In genomic region chr20:2654384-2654822, GRCh38 we compare ENCODE assay signal across 9 cellular contexts. TPM values are rescaled to one million over a fixed set of nuclear protein-coding genes. Genes with fewer than 3 reads are reported as not detected.
DNase-seq lines count a peak whose midpoint lies in the region; ATAC-seq, FAIRE-seq and TF ChIP-seq lines count a peak whose summit lies in the region.
"Had no signal": no experiment of that assay in that cellular context is flagged by ENCODE, and none has a peak within 500 bp of the region (broad histone marks: within the 10 kb centered on the region; RNA-seq: fewer than 3 reads in every experiment).

No MANE protein-coding gene starts in this region.

- TF ChIP-seq EP300 in GM12878 (IDR thresholded peaks at IDR 0.05; ENCODE audit: borderline replicate concordance in 1 of 2, control insufficient read depth in 1 of 2, low read depth in 2 of 2, low read length in 2 of 2), result no peak

- 53% methylated on average over 9 of the region's 9 CpGs for WGBS in GM12878 (ENCODE audit: insufficient coverage, insufficient replicate concordance, low lambda C conversion rate, missing lambda C conversion rate)
- 84 to 90% methylated on average over 9 of the region's 9 CpGs for WGBS in pancreas, 2 donors

- H3K9ac ChIP-seq in HUES6 (ENCODE audit: low read length) (peak overlapping the region; percentile 96), GM12878 (ENCODE audit: control insufficient read depth, insufficient read depth, low read length) (peak overlapping the region; percentile 95), mucosa of stomach (ENCODE audit: low read length) (peak overlapping the region; percentile 49)

- SMC1A ChIA-PET in GM12878 (lab: Charles Lee; ENCODE audit: uncharacterized antibody, unreplicated experiment), result interaction anchor here (4.9 kb wide), 1 partner anchor 10 kb away, joined by 25 read pairs; the partner anchor contains the start of gene IDH3B

- 0 out of 2 replicates have a peak, but pooled peaks have one; percentile 38 for TF ChIP-seq POLR2A in GM12878 (IDR thresholded peaks at IDR 0.05; ENCODE audit: low read depth, low read length)

- RAD21 ChIA-PET in GM12878 (lab: Charles Lee; ENCODE audit: unreplicated experiment), result no interaction called here

- H3K4me3 ChIP-seq in HUES6 (ENCODE audit: low read depth, low read length) (peak overlapping the region; percentile 78), GM12878 (peak overlapping the region; percentile 95), mucosa of stomach (ENCODE audit: low read length) (no peak overlapping the region), pancreas (peak overlapping the region in 1 of 4 donors; percentile 98)

- CTCF ChIA-PET in GM12878 (lab: Yijun Ruan, JAX), result interaction anchor here (0.7 to 1.8 kb wide), 5 partner anchors 9 to 347 kb away, joined by 3 to 7 read pairs (median 4); no protein-coding TSS in a partner anchor

- H3K9me3 ChIP-seq in HUES6 (ENCODE audit: control insufficient read depth, insufficient read depth, low read depth, low read length), result no peaks in the 10 kb centered on the region
- H3K9me3 ChIP-seq in GM12878 (replicated peaks; ENCODE audit: control insufficient read depth, insufficient read depth, low read length), result no peaks in the 10 kb centered on the region
- H3K9me3 ChIP-seq in mucosa of stomach (ENCODE audit: control insufficient read depth, low read length), result no peaks in the 10 kb centered on the region
- no peaks in the 10 kb centered on the region for H3K9me3 ChIP-seq in pancreas

- H3K27me3 ChIP-seq in HUES6 (ENCODE audit: control insufficient read depth, insufficient read depth, low read length) (no peaks in the 10 kb centered on the region), GM12878 (replicated peaks in 1 of 2; ENCODE audit: control insufficient read depth in 2 of 2, insufficient read depth in 2 of 2, low read length in 1 of 2) (no peaks in the 10 kb centered on the region), mucosa of stomach (ENCODE audit: control insufficient read depth, insufficient read depth, low read length) (no peaks in the 10 kb centered on the region), pancreas (no peaks in the 10 kb centered on the region)

- no peak for TF ChIP-seq CTCF in C4-2B (conservative IDR thresholded peaks at IDR 0.05)
- TF ChIP-seq CTCF in GM12878 (IDR thresholded peaks at IDR 0.05 in 2 of 3, conservative IDR thresholded peaks at IDR 0.05 in 1 of 3; ENCODE audit: control insufficient read depth in 2 of 3, extremely low read depth in 1 of 3, insufficient read depth in 1 of 3, low read depth in 3 of 3, low read length in 3 of 3), result no peak
- no peak for TF ChIP-seq CTCF in pancreas (IDR thresholded peaks at IDR 0.05)

- H2AFZ ChIP-seq in GM12878 (ENCODE audit: control insufficient read depth, low read depth, low read length), result no peak overlapping the region

- H3K27ac ChIP-seq in C4-2B (peak overlapping the region; percentile 95), HUES6 (ENCODE audit: low read depth, low read length) (no peak overlapping the region), GM12878 (ENCODE audit: control insufficient read depth, insufficient read depth) (no peak overlapping the region), pancreas (no peak overlapping the region)

- H3K36me3 ChIP-seq in HUES6 (ENCODE audit: control insufficient read depth, insufficient read depth, low read length) (peaks cover 65% of the 10 kb centered on the region), GM12878 (ENCODE audit: control insufficient read depth in 2 of 2, insufficient read depth in 2 of 2, low read length in 1 of 2) (peaks cover 29 to 37% of the 10 kb centered on the region in 2 experiments), mucosa of stomach (ENCODE audit: control insufficient read depth, insufficient read depth, low read length) (peaks cover 26% of the 10 kb centered on the region), pancreas (peaks cover 7 to 48% (median 21%) of the 10 kb centered on the region in 3 donors)

- in situ Hi-C loops in GM12878 (cut with MboI), result no loop called here

- H4K20me1 ChIP-seq in GM12878 (ENCODE audit: control insufficient read depth, insufficient read depth), result peaks cover 17% of the 10 kb centered on the region

- intact Hi-C loops in GM12878 (cut with micrococcal nuclease; ENCODE audit: unreplicated experiment), result loop anchor here (5.0 kb wide), 1 partner anchor 182 kb away; the partner anchor contains the start of gene SNRPB
- intact Hi-C loops in pancreas (cut with DNase I), result no loop called here
- intact Hi-C loops in Right ventricle myocardium inferior (cut with DNase I), result loop anchor here (5.0 kb wide), 1 partner anchor 132 kb away; no protein-coding TSS in a partner anchor

- H3K79me2 ChIP-seq in GM12878 (ENCODE audit: control insufficient read depth, insufficient read depth, low read length), result peaks cover 52% of the 10 kb centered on the region

- DNase-seq in GM12878 (ENCODE audit: low read depth, low spot score), result no peak
- no peak for DNase-seq in inferior parietal cortex (ENCODE audit: extremely low spot score)
- DNase-seq in DMS53 (lab: John Stamatoyannopoulos, UW), result no peak
- no peak for DNase-seq in pancreas
- DNase-seq in Right ventricle myocardium inferior (ENCODE audit: missing footprints), result no peak

- H3K4me1 ChIP-seq in HUES6 (ENCODE audit: control insufficient read depth, insufficient read depth, low read length) (0 out of 2 replicates have a peak, but pooled peaks cover 4% of the 10 kb centered on the region), GM12878 (ENCODE audit: control insufficient read depth, insufficient read depth, low read length) (peaks cover 13% of the 10 kb centered on the region), mucosa of stomach (ENCODE audit: control insufficient read depth, insufficient read depth, low read length) (peaks cover 6% of the 10 kb centered on the region), pancreas (peaks cover 5 to 16% (median 7%) of the 10 kb centered on the region in 3 donors)

- ATAC-seq in GM12878 (no peak), pancreas (no peak), Right ventricle myocardium inferior (no peak)

- BruUV-seq in GM12878 (replicated peaks; lab: Mats Ljungman, UMichigan), result no TSS peak

- H3K4me2 ChIP-seq in GM12878 (ENCODE audit: control insufficient read depth, insufficient read depth), result peak overlapping the region; percentile 95

- FAIRE-seq in GM12878 (lab: Jason Lieb, UNC) (no peak), pancreas (lab: Jason Lieb, UNC) (no peak)
- FAIRE-seq: islet of Langerhans had no signal

- POLR2A ChIA-PET in GM12878 (lab: Charles Lee), result interaction anchor here (1.2 to 5.6 kb wide), 2 partner anchors 10 to 186 kb away, joined by 4 to 47 read pairs; partner anchors contain the start of genes IDH3B, PCED1A and VPS16

- TF ChIP-seq RAD21 in GM12878 (IDR thresholded peaks at IDR 0.05; ENCODE audit: insufficient read depth, low read depth, low read length), result no peak

RNA-seq across cellular contexts. Expression of gene NOP56, which starts 2.0 kb away (rescaled TPM):
- total RNA-seq in GM12878 (2013; cell fraction: nucleolus; rRNA removed), result 254 and 257 TPM in 2 replicates
- total RNA-seq in GM12878 (2014; rRNA removed), result 440 and 489 TPM in 2 replicates
- 502 and 535 TPM in 2 replicates for total RNA-seq in GM12878 (2014; rRNA removed; fragmentation: Illumina TruSeq; extraction: Trizol)
- total RNA-seq in GM12878 (2021), result 409 and 424 TPM in 2 replicates
- 171 TPM for polyA plus RNA-seq in GM12878 (2011; ENCODE audit: low read depth)
- 218 and 254 TPM in 2 replicates for polyA plus RNA-seq in GM12878 (2011; rRNA removed)
- 225 and 235 TPM in 2 replicates for polyA plus RNA-seq in GM12878 (2011; cell fraction: cytosol; rRNA removed)
- 739 and 811 TPM in 2 replicates for polyA plus RNA-seq in GM12878 (2011; cell fraction: nucleus; rRNA removed)
- 189 and 258 TPM in 2 replicates for polyA plus RNA-seq in GM12878 (2012)
- 550 and 607 TPM in 2 replicates for polyA plus RNA-seq in GM12878 (2014; fragmentation: Illumina TruSeq; extraction: Trizol)
- polyA plus RNA-seq in GM12878 (2014; fragmentation: Nextera tagmentation; extraction: Ambion mirVana), result 100 to 1,000 TPM; 368 to 439 TPM
- polyA plus RNA-seq in GM12878 (2014; rRNA removed), result 371 and 408 TPM in 2 replicates
- polyA plus RNA-seq in GM12878 (2016; fragmentation: Nextera tagmentation; extraction: Ambion mirVana), result 100 to 1,000 TPM; 524 to 544 TPM
- polyA minus RNA-seq in GM12878 (2011; rRNA and poly(A)+ RNA removed), result 286 and 315 TPM in 2 replicates
- polyA minus RNA-seq in GM12878 (2011; cell fraction: cytosol; rRNA and poly(A)+ RNA removed), result 94.6 and 146 TPM in 2 replicates
- 316 and 496 TPM in 2 replicates for polyA minus RNA-seq in GM12878 (2011; cell fraction: nucleus; rRNA and poly(A)+ RNA removed)
- 10 to 100 TPM; 36.2 to 83.1 (median 60.1) TPM for total RNA-seq in pancreas
- polyA plus RNA-seq in pancreas, result 100 to 1,000 TPM; 124 to 204 TPM
- total RNA-seq in Right ventricle myocardium inferior, result 46.7 TPM

RNA-seq across cellular contexts. Expression of gene IDH3B, which starts 9.6 kb away (rescaled TPM):
- total RNA-seq in GM12878 (2013; cell fraction: nucleolus; rRNA removed), result 83.2 and 91.2 TPM in 2 replicates
- total RNA-seq in GM12878 (2014; rRNA removed) (131 and 136 TPM in 2 replicates), GM12878 (2014; rRNA removed; fragmentation: Illumina TruSeq; extraction: Trizol) (84.7 and 90.5 TPM in 2 replicates), GM12878 (2021) (109 and 110 TPM in 2 replicates), pancreas (10 to 100 TPM; 27.3 to 41.3 (median 31.3) TPM), Right ventricle myocardium inferior (255 TPM)
- polyA plus RNA-seq in GM12878 (2011; ENCODE audit: low read depth), result 112 TPM
- polyA plus RNA-seq in GM12878 (2011; rRNA removed) (145 and 177 TPM in 2 replicates), GM12878 (2014; fragmentation: Illumina TruSeq; extraction: Trizol) (98.3 and 101 TPM in 2 replicates), GM12878 (2014; fragmentation: Nextera tagmentation; extraction: Ambion mirVana) (10 to 100 TPM; 65.3 to 87.1 TPM), GM12878 (2014; rRNA removed) (134 and 144 TPM in 2 replicates), GM12878 (2016; fragmentation: Nextera tagmentation; extraction: Ambion mirVana) (100 to 1,000 TPM; 149 to 167 TPM), pancreas (10 to 100 TPM; 51.2 to 83.3 TPM)
- polyA plus RNA-seq in GM12878 (2011; cell fraction: cytosol; rRNA removed), result 211 and 226 TPM in 2 replicates
- 484 and 526 TPM in 2 replicates for polyA plus RNA-seq in GM12878 (2011; cell fraction: nucleus; rRNA removed)
- polyA plus RNA-seq in GM12878 (2012), result 102 and 111 TPM in 2 replicates
- 159 and 168 TPM in 2 replicates for polyA minus RNA-seq in GM12878 (2011; rRNA and poly(A)+ RNA removed)
- polyA minus RNA-seq in GM12878 (2011; cell fraction: cytosol; rRNA and poly(A)+ RNA removed), result 34.7 and 40.0 TPM in 2 replicates
- 69.9 and 95.9 TPM in 2 replicates for polyA minus RNA-seq in GM12878 (2011; cell fraction: nucleus; rRNA and poly(A)+ RNA removed)

RNA-seq across cellular contexts. Expression of gene EBF4, which starts 38.2 kb away (rescaled TPM):
- not detected in 2 replicates for total RNA-seq in GM12878 (2013; cell fraction: nucleolus; rRNA removed)
- not detected in 2 replicates for total RNA-seq in GM12878 (2014; rRNA removed)
- total RNA-seq in GM12878 (2014; rRNA removed; fragmentation: Illumina TruSeq; extraction: Trizol), result not detected in 2 replicates
- 0.13 TPM in 1 of 2 replicates, not detected in the other for total RNA-seq in GM12878 (2021)
- polyA plus RNA-seq in GM12878 (2011; ENCODE audit: low read depth), result not detected
- polyA plus RNA-seq in GM12878 (2011; rRNA removed), result not detected in 2 replicates
- polyA plus RNA-seq in GM12878 (2011; cell fraction: cytosol; rRNA removed), result not detected in 2 replicates
- polyA plus RNA-seq in GM12878 (2011; cell fraction: nucleus; rRNA removed), result not detected in 2 replicates
- polyA plus RNA-seq in GM12878 (2012), result 0.06 and 0.22 TPM in 2 replicates
- polyA plus RNA-seq in GM12878 (2014; fragmentation: Illumina TruSeq; extraction: Trizol), result not detected in 2 replicates
- not detected for polyA plus RNA-seq in GM12878 (2014; fragmentation: Nextera tagmentation; extraction: Ambion mirVana)
- not detected in 2 replicates for polyA plus RNA-seq in GM12878 (2014; rRNA removed)
- not detected for polyA plus RNA-seq in GM12878 (2016; fragmentation: Nextera tagmentation; extraction: Ambion mirVana)
- polyA minus RNA-seq in GM12878 (2011; rRNA and poly(A)+ RNA removed), result not detected in 2 replicates
- polyA minus RNA-seq in GM12878 (2011; cell fraction: cytosol; rRNA and poly(A)+ RNA removed), result not detected in 2 replicates
- polyA minus RNA-seq in GM12878 (2011; cell fraction: nucleus; rRNA and poly(A)+ RNA removed), result not detected in 2 replicates
- total RNA-seq in pancreas, result 10 to 100 TPM in 2 of 6 donors, 1 to 10 TPM in 4; 6.8 to 16.4 (median 8.1) TPM
- polyA plus RNA-seq in pancreas, result 10 to 100 TPM; 22.9 to 25.3 TPM
- total RNA-seq in Right ventricle myocardium inferior, result 4.7 TPM

Comparison
In these comparisons a context has a peak if more than half of its experiments do, and no peak if none do; other contexts are left out.
1. intact Hi-C loops: an anchor here in GM12878 (5.0 kb wide) and Right ventricle myocardium inferior (5.0 kb wide); none called in pancreas.